In genomic region chr13:110914293-110915056, GRCh38 we compare ENCODE assay signal across 1 cellular context.
TF ChIP-seq lines count a peak whose summit lies in the region.

No MANE protein-coding gene starts in this region.

TF ChIP-seq in HepG2, 621 proteins besides CTCF, POLR2A, EP300 and RAD21 (continued from another document and continues in another):
- TF ChIP-seq FOXP4 (CRISPR knock-in tag; IDR thresholded peaks at IDR 0.05) (no peak), KMT2A (CRISPR knock-in tag; IDR thresholded peaks at IDR 0.05) (peak; percentile 22; the same call in 1 of the 2 replicates), IRX3 (CRISPR knock-in tag; IDR thresholded peaks at IDR 0.05; ENCODE audit: borderline replicate concordance, low read depth) (peak; percentile 59; the same call in 1 of the 2 replicates), PREB (CRISPR knock-in tag; IDR thresholded peaks at IDR 0.05) (peak; percentile 43; the same call in 1 of the 2 replicates), ZNF646 (CRISPR knock-in tag; IDR thresholded peaks at IDR 0.05) (0 out of 2 replicates have a peak, but pooled peaks have one; percentile 34), CHD4 (IDR thresholded peaks at IDR 0.05; ENCODE audit: borderline replicate concordance, low read length) (no peak), ZNF407 (CRISPR knock-in tag; IDR thresholded peaks at IDR 0.05; ENCODE audit: not compliant biosample characterization) (peak; percentile 85), ONECUT2 (CRISPR knock-in tag; IDR thresholded peaks at IDR 0.05) (no peak), ZNF432 (CRISPR knock-in tag; IDR thresholded peaks at IDR 0.05; ENCODE audit: borderline replicate concordance) (no peak), DRAP1 (CRISPR knock-in tag; IDR thresholded peaks at IDR 0.05) (no peak), DMTF1 (CRISPR knock-in tag; IDR thresholded peaks at IDR 0.05) (no peak), ZNF891 (CRISPR knock-in tag; IDR thresholded peaks at IDR 0.05) (peak; percentile 19; the same call in 1 of the 2 replicates), RORA (CRISPR knock-in tag; IDR thresholded peaks at IDR 0.05) (no peak), HNF4A (CRISPR knock-in tag; IDR thresholded peaks at IDR 0.05) (no peak), ZBTB21 (CRISPR knock-in tag; IDR thresholded peaks at IDR 0.05) (no peak), ZNF547 (CRISPR knock-in tag; IDR thresholded peaks at IDR 0.05) (peak; percentile 87), TAF15 (IDR thresholded peaks at IDR 0.05; ENCODE audit: low read depth, low read length, poor library complexity, severe bottlenecking) (no peak), SALL2 (CRISPR knock-in tag; IDR thresholded peaks at IDR 0.05) (peak; percentile 58; the same call in 1 of the 2 replicates), ARID4A (CRISPR knock-in tag; IDR thresholded peaks at IDR 0.05; ENCODE audit: borderline replicate concordance) (peak; percentile 84), SMYD3 (CRISPR knock-in tag; IDR thresholded peaks at IDR 0.05) (no peak; the same call in 1 of the 2 replicates), FLYWCH1 (CRISPR knock-in tag; IDR thresholded peaks at IDR 0.05) (no peak)
